1 cellular context compared by ENCODE assay signal in the genomic region with DNA sequence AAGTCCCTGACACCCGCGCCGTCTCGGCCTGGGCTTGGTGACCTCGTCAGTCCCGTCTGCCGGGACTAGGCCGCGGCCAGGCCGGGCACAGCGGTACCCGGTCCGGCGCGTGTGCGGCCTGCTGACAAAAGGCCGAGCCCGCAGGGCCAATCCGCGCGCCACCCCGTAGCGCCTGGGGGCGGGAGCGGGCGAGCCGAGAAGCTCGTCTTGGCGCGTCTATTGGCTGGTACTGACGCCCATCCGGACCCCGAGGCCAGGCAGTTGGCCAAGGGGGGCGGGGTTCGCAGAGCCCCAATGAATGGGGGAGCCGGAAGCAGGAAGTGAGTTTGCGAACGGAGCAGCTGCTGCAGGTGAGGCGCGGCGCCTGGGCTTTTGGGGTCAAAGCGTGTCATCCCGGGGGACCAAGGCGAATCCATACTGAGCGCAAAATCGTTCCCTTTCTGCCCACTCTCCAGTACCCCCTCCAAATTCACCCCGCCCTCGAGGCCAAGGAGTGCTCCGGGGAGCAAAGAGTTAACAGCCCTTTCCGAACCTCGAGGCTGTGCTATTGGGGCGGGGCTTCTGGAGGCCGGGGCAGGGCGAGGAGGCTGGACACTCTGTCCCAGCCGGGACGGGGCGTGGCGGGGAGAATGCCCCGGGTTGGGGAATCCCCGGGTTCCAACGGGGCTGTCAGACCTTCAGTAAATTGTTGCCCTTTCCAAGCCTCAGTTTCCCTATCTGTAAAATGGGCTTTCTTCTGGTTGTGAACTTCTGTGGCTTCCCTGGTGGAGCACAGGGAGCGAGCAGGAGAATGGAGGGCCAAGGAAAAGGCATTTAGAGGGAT.
TF ChIP-seq lines count a peak whose summit lies in the region.

A gene with protein sequence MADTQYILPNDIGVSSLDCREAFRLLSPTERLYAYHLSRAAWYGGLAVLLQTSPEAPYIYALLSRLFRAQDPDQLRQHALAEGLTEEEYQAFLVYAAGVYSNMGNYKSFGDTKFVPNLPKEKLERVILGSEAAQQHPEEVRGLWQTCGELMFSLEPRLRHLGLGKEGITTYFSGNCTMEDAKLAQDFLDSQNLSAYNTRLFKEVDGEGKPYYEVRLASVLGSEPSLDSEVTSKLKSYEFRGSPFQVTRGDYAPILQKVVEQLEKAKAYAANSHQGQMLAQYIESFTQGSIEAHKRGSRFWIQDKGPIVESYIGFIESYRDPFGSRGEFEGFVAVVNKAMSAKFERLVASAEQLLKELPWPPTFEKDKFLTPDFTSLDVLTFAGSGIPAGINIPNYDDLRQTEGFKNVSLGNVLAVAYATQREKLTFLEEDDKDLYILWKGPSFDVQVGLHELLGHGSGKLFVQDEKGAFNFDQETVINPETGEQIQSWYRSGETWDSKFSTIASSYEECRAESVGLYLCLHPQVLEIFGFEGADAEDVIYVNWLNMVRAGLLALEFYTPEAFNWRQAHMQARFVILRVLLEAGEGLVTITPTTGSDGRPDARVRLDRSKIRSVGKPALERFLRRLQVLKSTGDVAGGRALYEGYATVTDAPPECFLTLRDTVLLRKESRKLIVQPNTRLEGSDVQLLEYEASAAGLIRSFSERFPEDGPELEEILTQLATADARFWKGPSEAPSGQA (plus strand): TSS at position 319 of the 823 bp plus-strand sequence. CDS start 1,767 bp downstream, outside the sequence.

TF ChIP-seq in K562, 482 proteins besides CTCF, POLR2A, EP300 and RAD21 (continued from another document and continues in another):
- TF ChIP-seq, protein P1, sequence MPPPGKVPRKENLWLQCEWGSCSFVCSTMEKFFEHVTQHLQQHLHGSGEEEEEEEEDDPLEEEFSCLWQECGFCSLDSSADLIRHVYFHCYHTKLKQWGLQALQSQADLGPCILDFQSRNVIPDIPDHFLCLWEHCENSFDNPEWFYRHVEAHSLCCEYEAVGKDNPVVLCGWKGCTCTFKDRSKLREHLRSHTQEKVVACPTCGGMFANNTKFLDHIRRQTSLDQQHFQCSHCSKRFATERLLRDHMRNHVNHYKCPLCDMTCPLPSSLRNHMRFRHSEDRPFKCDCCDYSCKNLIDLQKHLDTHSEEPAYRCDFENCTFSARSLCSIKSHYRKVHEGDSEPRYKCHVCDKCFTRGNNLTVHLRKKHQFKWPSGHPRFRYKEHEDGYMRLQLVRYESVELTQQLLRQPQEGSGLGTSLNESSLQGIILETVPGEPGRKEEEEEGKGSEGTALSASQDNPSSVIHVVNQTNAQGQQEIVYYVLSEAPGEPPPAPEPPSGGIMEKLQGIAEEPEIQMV (tag; conservative IDR thresholded peaks at IDR 0.05; ENCODE audit: low read depth): no peak
- TF ChIP-seq PCBP2 (IDR thresholded peaks at IDR 0.05; ENCODE audit: low read depth, low read length, poor library complexity, severe bottlenecking) (no peak), KAT8 (IDR thresholded peaks at IDR 0.05; ENCODE audit: low read depth) (no peak), MAFG (tag; conservative IDR thresholded peaks at IDR 0.05) (no peak), SRSF1 (IDR thresholded peaks at IDR 0.05; ENCODE audit: low read depth, low read length) (no peak), HEY1 (CRISPR knock-in tag; IDR thresholded peaks at IDR 0.05; ENCODE audit: borderline replicate concordance) (no peak), KAT7 (CRISPR knock-in tag; IDR thresholded peaks at IDR 0.05; ENCODE audit: borderline replicate concordance) (no peak; the same call in 1 of the 2 replicates), CHD2 (IDR thresholded peaks at IDR 0.05; ENCODE audit: low read depth, low read length) (peak; percentile 63), SMAD2 (IDR thresholded peaks at IDR 0.05; ENCODE audit: low read depth, low read length) (no peak), PML (IDR thresholded peaks at IDR 0.05; ENCODE audit: low read length) (peak; percentile 47), ATF1 (CRISPR knock-in tag; IDR thresholded peaks at IDR 0.05) (0 out of 2 replicates have a peak, but pooled peaks have one; percentile 30), ATF1 (tag; IDR thresholded peaks at IDR 0.05) (peak; percentile 89), ERF (CRISPR knock-in tag; IDR thresholded peaks at IDR 0.05) (0 out of 2 replicates have a peak, but pooled peaks have one; percentile 49), RCOR1 (IDR thresholded peaks at IDR 0.05; ENCODE audit: borderline replicate concordance in 1 of 2, low read depth in 2 of 2, low read length in 2 of 2) (peak in 1 of 2 experiments; percentile 91; a peak in 3 of 4 replicates), MTA2 (IDR thresholded peaks at IDR 0.05; ENCODE audit: low read depth) (0 out of 2 replicates have a peak, but pooled peaks have one; percentile 26), HSF4 (CRISPR knock-in tag; IDR thresholded peaks at IDR 0.05; ENCODE audit: borderline replicate concordance) (no peak), TCF7 (IDR thresholded peaks at IDR 0.05; ENCODE audit: borderline replicate concordance) (0 out of 2 replicates have a peak, but pooled peaks have one; percentile 53), SMAD1 (IDR thresholded peaks at IDR 0.05; ENCODE audit: low read depth, low read length, partially characterized antibody) (no peak), FOXK1 (CRISPR knock-in tag; IDR thresholded peaks at IDR 0.05; ENCODE audit: borderline replicate concordance) (no peak), FOXK2 (conservative IDR thresholded peaks at IDR 0.05 in 1 of 2, IDR thresholded peaks at IDR 0.05 in 1 of 2; ENCODE audit: low read depth in 2 of 2) (peak in 1 of 2 experiments; percentile 29; a peak in 2 of 4 replicates), ZNF143 (CRISPR knock-in tag; IDR thresholded peaks at IDR 0.05) (no peak), BHLHE40 (IDR thresholded peaks at IDR 0.05; ENCODE audit: low read length) (0 out of 2 replicates have a peak, but pooled peaks have one; percentile 12), SRSF3 (IDR thresholded peaks at IDR 0.05; ENCODE audit: insufficient read depth, low read length) (no peak), GTF2F1 (IDR thresholded peaks at IDR 0.05; ENCODE audit: low read depth, low read length) (no peak)
- TF ChIP-seq, protein P2, sequence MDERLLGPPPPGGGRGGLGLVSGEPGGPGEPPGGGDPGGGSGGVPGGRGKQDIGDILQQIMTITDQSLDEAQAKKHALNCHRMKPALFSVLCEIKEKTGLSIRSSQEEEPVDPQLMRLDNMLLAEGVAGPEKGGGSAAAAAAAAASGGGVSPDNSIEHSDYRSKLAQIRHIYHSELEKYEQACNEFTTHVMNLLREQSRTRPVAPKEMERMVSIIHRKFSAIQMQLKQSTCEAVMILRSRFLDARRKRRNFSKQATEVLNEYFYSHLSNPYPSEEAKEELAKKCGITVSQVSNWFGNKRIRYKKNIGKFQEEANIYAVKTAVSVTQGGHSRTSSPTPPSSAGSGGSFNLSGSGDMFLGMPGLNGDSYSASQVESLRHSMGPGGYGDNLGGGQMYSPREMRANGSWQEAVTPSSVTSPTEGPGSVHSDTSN (CRISPR knock-in tag; IDR thresholded peaks at IDR 0.05; ENCODE audit: low read depth): peak; percentile 89
- TF ChIP-seq, protein P2 (tag; conservative IDR thresholded peaks at IDR 0.05; ENCODE audit: low read depth): peak; percentile 95
- TF ChIP-seq, protein P3, sequence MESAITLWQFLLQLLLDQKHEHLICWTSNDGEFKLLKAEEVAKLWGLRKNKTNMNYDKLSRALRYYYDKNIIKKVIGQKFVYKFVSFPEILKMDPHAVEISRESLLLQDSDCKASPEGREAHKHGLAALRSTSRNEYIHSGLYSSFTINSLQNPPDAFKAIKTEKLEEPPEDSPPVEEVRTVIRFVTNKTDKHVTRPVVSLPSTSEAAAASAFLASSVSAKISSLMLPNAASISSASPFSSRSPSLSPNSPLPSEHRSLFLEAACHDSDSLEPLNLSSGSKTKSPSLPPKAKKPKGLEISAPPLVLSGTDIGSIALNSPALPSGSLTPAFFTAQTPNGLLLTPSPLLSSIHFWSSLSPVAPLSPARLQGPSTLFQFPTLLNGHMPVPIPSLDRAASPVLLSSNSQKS (CRISPR knock-in tag; IDR thresholded peaks at IDR 0.05): no peak
- TF ChIP-seq, protein P4, sequence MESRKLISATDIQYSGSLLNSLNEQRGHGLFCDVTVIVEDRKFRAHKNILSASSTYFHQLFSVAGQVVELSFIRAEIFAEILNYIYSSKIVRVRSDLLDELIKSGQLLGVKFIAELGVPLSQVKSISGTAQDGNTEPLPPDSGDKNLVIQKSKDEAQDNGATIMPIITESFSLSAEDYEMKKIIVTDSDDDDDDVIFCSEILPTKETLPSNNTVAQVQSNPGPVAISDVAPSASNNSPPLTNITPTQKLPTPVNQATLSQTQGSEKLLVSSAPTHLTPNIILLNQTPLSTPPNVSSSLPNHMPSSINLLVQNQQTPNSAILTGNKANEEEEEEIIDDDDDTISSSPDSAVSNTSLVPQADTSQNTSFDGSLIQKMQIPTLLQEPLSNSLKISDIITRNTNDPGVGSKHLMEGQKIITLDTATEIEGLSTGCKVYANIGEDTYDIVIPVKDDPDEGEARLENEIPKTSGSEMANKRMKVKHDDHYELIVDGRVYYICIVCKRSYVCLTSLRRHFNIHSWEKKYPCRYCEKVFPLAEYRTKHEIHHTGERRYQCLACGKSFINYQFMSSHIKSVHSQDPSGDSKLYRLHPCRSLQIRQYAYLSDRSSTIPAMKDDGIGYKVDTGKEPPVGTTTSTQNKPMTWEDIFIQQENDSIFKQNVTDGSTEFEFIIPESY (CRISPR knock-in tag; IDR thresholded peaks at IDR 0.05): no peak
- TF ChIP-seq, protein P5, sequence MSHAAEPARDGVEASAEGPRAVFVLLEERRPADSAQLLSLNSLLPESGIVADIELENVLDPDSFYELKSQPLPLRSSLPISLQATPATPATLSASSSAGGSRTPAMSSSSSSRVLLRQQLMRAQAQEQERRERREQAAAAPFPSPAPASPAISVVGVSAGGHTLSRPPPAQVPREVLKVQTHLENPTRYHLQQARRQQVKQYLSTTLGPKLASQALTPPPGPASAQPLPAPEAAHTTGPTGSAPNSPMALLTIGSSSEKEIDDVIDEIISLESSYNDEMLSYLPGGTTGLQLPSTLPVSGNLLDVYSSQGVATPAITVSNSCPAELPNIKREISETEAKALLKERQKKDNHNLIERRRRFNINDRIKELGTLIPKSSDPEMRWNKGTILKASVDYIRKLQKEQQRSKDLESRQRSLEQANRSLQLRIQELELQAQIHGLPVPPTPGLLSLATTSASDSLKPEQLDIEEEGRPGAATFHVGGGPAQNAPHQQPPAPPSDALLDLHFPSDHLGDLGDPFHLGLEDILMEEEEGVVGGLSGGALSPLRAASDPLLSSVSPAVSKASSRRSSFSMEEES (CRISPR knock-in tag; IDR thresholded peaks at IDR 0.05): no peak
- TF ChIP-seq, protein P6, sequence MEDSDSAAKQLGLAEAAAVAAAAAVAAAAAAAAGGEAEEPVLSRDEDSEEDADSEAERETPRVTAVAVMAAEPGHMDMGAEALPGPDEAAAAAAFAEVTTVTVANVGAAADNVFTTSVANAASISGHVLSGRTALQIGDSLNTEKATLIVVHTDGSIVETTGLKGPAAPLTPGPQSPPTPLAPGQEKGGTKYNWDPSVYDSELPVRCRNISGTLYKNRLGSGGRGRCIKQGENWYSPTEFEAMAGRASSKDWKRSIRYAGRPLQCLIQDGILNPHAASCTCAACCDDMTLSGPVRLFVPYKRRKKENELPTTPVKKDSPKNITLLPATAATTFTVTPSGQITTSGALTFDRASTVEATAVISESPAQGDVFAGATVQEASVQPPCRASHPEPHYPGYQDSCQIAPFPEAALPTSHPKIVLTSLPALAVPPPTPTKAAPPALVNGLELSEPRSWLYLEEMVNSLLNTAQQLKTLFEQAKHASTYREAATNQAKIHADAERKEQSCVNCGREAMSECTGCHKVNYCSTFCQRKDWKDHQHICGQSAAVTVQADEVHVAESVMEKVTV (CRISPR knock-in tag; IDR thresholded peaks at IDR 0.05): no peak
- TF ChIP-seq, protein P7, sequence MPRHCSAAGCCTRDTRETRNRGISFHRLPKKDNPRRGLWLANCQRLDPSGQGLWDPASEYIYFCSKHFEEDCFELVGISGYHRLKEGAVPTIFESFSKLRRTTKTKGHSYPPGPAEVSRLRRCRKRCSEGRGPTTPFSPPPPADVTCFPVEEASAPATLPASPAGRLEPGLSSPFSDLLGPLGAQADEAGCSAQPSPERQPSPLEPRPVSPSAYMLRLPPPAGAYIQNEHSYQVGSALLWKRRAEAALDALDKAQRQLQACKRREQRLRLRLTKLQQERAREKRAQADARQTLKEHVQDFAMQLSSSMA (CRISPR knock-in tag; IDR thresholded peaks at IDR 0.05): no peak
- TF ChIP-seq, protein P8, sequence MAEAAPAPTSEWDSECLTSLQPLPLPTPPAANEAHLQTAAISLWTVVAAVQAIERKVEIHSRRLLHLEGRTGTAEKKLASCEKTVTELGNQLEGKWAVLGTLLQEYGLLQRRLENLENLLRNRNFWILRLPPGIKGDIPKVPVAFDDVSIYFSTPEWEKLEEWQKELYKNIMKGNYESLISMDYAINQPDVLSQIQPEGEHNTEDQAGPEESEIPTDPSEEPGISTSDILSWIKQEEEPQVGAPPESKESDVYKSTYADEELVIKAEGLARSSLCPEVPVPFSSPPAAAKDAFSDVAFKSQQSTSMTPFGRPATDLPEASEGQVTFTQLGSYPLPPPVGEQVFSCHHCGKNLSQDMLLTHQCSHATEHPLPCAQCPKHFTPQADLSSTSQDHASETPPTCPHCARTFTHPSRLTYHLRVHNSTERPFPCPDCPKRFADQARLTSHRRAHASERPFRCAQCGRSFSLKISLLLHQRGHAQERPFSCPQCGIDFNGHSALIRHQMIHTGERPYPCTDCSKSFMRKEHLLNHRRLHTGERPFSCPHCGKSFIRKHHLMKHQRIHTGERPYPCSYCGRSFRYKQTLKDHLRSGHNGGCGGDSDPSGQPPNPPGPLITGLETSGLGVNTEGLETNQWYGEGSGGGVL (CRISPR knock-in tag; IDR thresholded peaks at IDR 0.05): no peak
- TF ChIP-seq, protein P9, sequence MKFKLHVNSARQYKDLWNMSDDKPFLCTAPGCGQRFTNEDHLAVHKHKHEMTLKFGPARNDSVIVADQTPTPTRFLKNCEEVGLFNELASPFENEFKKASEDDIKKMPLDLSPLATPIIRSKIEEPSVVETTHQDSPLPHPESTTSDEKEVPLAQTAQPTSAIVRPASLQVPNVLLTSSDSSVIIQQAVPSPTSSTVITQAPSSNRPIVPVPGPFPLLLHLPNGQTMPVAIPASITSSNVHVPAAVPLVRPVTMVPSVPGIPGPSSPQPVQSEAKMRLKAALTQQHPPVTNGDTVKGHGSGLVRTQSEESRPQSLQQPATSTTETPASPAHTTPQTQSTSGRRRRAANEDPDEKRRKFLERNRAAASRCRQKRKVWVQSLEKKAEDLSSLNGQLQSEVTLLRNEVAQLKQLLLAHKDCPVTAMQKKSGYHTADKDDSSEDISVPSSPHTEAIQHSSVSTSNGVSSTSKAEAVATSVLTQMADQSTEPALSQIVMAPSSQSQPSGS (CRISPR knock-in tag; IDR thresholded peaks at IDR 0.05): no peak
- TF ChIP-seq, protein P10, sequence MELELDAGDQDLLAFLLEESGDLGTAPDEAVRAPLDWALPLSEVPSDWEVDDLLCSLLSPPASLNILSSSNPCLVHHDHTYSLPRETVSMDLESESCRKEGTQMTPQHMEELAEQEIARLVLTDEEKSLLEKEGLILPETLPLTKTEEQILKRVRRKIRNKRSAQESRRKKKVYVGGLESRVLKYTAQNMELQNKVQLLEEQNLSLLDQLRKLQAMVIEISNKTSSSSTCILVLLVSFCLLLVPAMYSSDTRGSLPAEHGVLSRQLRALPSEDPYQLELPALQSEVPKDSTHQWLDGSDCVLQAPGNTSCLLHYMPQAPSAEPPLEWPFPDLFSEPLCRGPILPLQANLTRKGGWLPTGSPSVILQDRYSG (tag; conservative IDR thresholded peaks at IDR 0.05; ENCODE audit: low read depth): no peak
